ENCODE assay signal across 11 cellular contexts in the genomic region with DNA sequence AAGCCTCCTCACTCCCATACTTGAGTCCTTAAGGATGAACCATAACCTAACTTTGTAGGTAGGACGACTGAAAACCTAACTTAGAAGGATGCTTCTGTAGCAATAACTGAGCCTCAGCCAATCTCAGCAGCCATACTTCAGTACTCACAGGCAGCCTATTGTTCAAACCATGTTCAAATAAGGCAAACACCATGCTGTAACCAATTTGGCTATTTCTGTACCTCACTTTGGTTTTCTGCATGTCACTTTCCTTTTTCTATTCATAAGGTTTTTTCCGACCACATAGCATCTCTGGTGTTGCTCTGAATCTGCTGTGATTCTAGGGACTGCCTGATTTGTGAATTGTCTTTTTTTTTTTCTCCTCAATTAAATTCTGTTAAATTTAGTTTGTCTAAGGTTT. TPM values are rescaled to one million over a fixed set of nuclear protein-coding genes. Genes with fewer than 3 reads are reported as not detected.
DNase-seq lines count a peak whose midpoint lies in the region; ATAC-seq and FAIRE-seq lines count a peak whose summit lies in the region.
"Not testable (repeated sequence)": the region's sequence is repeated elsewhere in the genome, so short reads cannot be mapped to it uniquely, and the experiment has no call there.
"Had no signal": no experiment of that assay in that cellular context is flagged by ENCODE, and none has a peak within 500 bp of the region (broad histone marks: within the 10 kb centered on the region; RNA-seq: fewer than 3 reads in every experiment).

No MANE protein-coding gene starts in this region.

- not testable (repeated sequence) for H3K4me1 Mint-ChIP-seq in activated CD8-positive, alpha-beta memory T cell treated with anti-CD3 and anti-CD28 coated beads, Interleukin-2, amount 10 ng/mL, durations not matched to agents 7 days and 5 days

- not testable (repeated sequence) for DNase-seq in GM18507 (ENCODE audit: extremely low spot score, insufficient read length, low read depth); activated CD8-positive, alpha-beta memory T cell treated with anti-CD3 and anti-CD28 coated beads, Interleukin-2, amount 10 ng/mL, durations not matched to agents 7 days and 5 days; urothelium cell line (ENCODE audit: low spot score)

- H3K36me3 Mint-ChIP-seq in activated CD8-positive, alpha-beta memory T cell treated with anti-CD3 and anti-CD28 coated beads, Interleukin-2, amount 10 ng/mL, durations not matched to agents 7 days and 5 days, result not testable (repeated sequence)

- ATAC-seq in GM19023 (IDR thresholded peaks at IDR 0.05; ENCODE audit: unreplicated experiment), result peak; percentile 83
- ATAC-seq in GM21381 (IDR thresholded peaks at IDR 0.05; ENCODE audit: unreplicated experiment), result peak; percentile 52
- peak; percentile 69 for ATAC-seq in HG02610 (IDR thresholded peaks at IDR 0.05; ENCODE audit: unreplicated experiment)
- peak; percentile 86 for ATAC-seq in HG02938 (IDR thresholded peaks at IDR 0.05; ENCODE audit: unreplicated experiment)
- ATAC-seq in HG03378 (IDR thresholded peaks at IDR 0.05; ENCODE audit: unreplicated experiment), result peak; percentile 75
- peak; percentile 6 for ATAC-seq in activated CD8-positive, alpha-beta memory T cell treated with anti-CD3 and anti-CD28 coated beads, Interleukin-2, amount 10 ng/mL, durations not matched to agents 7 days and 5 days

- H3K27me3 Mint-ChIP-seq in activated CD8-positive, alpha-beta memory T cell treated with anti-CD3 and anti-CD28 coated beads, Interleukin-2, amount 10 ng/mL, durations not matched to agents 7 days and 5 days, result peaks cover 20% of the 10 kb centered on the region

- not testable (repeated sequence) for H3K9me3 Mint-ChIP-seq in activated CD8-positive, alpha-beta memory T cell treated with anti-CD3 and anti-CD28 coated beads, Interleukin-2, amount 10 ng/mL, durations not matched to agents 7 days and 5 days (ENCODE audit: low read depth)

- CTCF ChIA-PET in activated CD8-positive, alpha-beta memory T cell treated with anti-CD3 and anti-CD28 coated beads, Interleukin-2, amount 10 ng/mL, durations not matched to agents 7 days and 5 days (lab: Charles Lee), result not testable (repeated sequence)

- H3K4me3 Mint-ChIP-seq in activated CD8-positive, alpha-beta memory T cell treated with anti-CD3 and anti-CD28 coated beads, Interleukin-2, amount 10 ng/mL, durations not matched to agents 7 days and 5 days, result not testable (repeated sequence)

- not testable (repeated sequence) for H3K27ac Mint-ChIP-seq in activated CD8-positive, alpha-beta memory T cell treated with anti-CD3 and anti-CD28 coated beads, Interleukin-2, amount 10 ng/mL, durations not matched to agents 7 days and 5 days

- FAIRE-seq in GM18507 (lab: Jason Lieb, UNC) (peak; percentile 71), urothelium cell line (lab: Jason Lieb, UNC) (peak; percentile 30)

RNA-seq across cellular contexts. Expression of gene NAT8, which starts 13.7 kb away (rescaled TPM):
- total RNA-seq in activated CD8-positive, alpha-beta memory T cell treated with anti-CD3 and anti-CD28 coated beads, Interleukin-2, amount 10 ng/mL, durations not matched to agents 7 days and 5 days, result not detected
- total RNA-seq: Caco-2, H7, NCI-H460 had no signal

Comparison
In these comparisons a context has a peak if more than half of its experiments do, and no peak if none do; other contexts are left out.
1. ATAC-seq: peak in every context shown above with its lines; median percentile 86 in HG02938; 83 in GM19023; 75 in HG03378; 69 in HG02610; 52 in GM21381; 6 in activated CD8-positive, alpha-beta memory T cell treated with anti-CD3 and anti-CD28 coated beads, Interleukin-2, amount 10 ng/mL, durations not matched to agents 7 days and 5 days.